17 cellular contexts compared by ENCODE assay signal in the genomic region with DNA sequence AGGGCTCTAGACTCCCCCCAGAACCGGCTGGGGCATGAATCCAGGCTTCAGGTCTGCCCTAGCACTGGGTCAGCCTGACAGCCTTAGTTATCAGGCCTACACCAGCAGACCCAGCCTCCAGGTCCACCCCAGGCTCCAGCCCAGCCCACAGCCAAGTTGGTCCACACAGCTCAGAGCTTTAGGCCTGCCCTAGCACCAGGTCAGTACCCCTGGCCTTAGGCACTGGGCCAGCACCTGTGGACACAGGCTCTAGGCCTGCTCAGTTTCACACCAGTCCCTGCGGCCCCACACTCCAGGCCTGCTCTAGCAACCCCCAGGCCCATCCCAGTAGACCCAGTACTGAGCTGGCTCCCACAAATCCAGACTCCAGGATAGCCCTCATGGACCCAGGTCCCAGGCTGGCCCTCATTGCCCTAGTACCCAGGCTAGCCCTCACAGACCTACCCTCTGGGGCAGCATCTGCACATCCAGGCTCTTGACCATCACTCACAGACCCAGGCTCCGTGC. TPM values are rescaled to one million over a fixed set of nuclear protein-coding genes. Genes with fewer than 3 reads are reported as not detected.
DNase-seq lines count a peak whose midpoint lies in the region; ATAC-seq, FAIRE-seq and TF ChIP-seq lines count a peak whose summit lies in the region.
"Had no signal": no experiment of that assay in that cellular context is flagged by ENCODE, and none has a peak within 500 bp of the region (broad histone marks: within the 10 kb centered on the region; RNA-seq: fewer than 3 reads in every experiment).

No MANE protein-coding gene starts in this region.

- 0 out of 4 replicates have a peak, but pooled peaks cover 0 to 3% of the 10 kb centered on the region in 2 experiments for H3K9me3 ChIP-seq in H1 (ENCODE audit: insufficient read depth in 2 of 2, low read depth in 1 of 2, low read length in 1 of 2)
- peaks cover 19% of the 10 kb centered on the region for H3K9me3 ChIP-seq in mesenchymal stem cell (ENCODE audit: control insufficient read depth, low read length)
- no peaks in the 10 kb centered on the region for H3K9me3 ChIP-seq in thyroid gland
- H3K9me3 ChIP-seq in neural progenitor cell (ENCODE audit: low read depth) = peaks cover 5% of the 10 kb centered on the region

- H3K4me3 ChIP-seq in H1 (ENCODE audit: extremely low read depth in 1 of 4, insufficient read depth in 2 of 4, low read depth in 3 of 4, low read length in 4 of 4) (no peak overlapping the region), mesenchymal stem cell (ENCODE audit: insufficient read depth in 1 of 2, low read depth in 1 of 2, low read length in 2 of 2) (no peak overlapping the region), thyroid gland (replicated peaks in 1 of 3) (no peak overlapping the region), neural progenitor cell (no peak overlapping the region)
- H3K4me3 ChIP-seq: BLaER1 treated with 17β-estradiol and CSF1 and Interleukin-3, amounts not matched to agents 10 nM and 100 nM; GM23248 had no signal

- H3K23me2 ChIP-seq in H1 (ENCODE audit: low read depth, low read length) = no peaks in the 10 kb centered on the region; the same call in 1 of the 2 replicates

- H3K4me1 Mint-ChIP-seq in CD14-positive monocyte = peaks cover 3% of the 10 kb centered on the region
- no peaks in the 10 kb centered on the region for H3K4me1 Mint-ChIP-seq in neural progenitor cell

- FAIRE-seq in H1 (lab: Jason Lieb, UNC) = no peak
- FAIRE-seq: G401.6, GM12891 had no signal

- no peak for TF ChIP-seq EP300 in H1 (IDR thresholded peaks at IDR 0.05; ENCODE audit: borderline replicate concordance in 1 of 2, low read depth in 2 of 2, low read length in 2 of 2)

- H3K18ac ChIP-seq in H1 (ENCODE audit: extremely low read depth, low read length) (no peak overlapping the region), mesenchymal stem cell (ENCODE audit: low read depth in 1 of 2, low read length in 2 of 2) (no peak overlapping the region)

- TF ChIP-seq POLR2A in H1 (IDR thresholded peaks at IDR 0.05; ENCODE audit: control extremely low read depth in 1 of 2, low read depth in 2 of 2, low read length in 2 of 2) (no peak), thyroid gland (IDR thresholded peaks at IDR 0.05) (no peak)

- H3K27me3 ChIP-seq in H1 (replicated peaks in 1 of 4; ENCODE audit: control insufficient read depth in 3 of 4, extremely low read depth in 1 of 4, insufficient read depth in 3 of 4, low read length in 3 of 4) (no peaks in the 10 kb centered on the region), mesenchymal stem cell (ENCODE audit: control insufficient read depth in 1 of 2, insufficient read depth in 1 of 2, low read length in 2 of 2) (no peaks in the 10 kb centered on the region), thyroid gland (no peaks in the 10 kb centered on the region), neural progenitor cell (no peaks in the 10 kb centered on the region)
- H3K27me3 ChIP-seq: BLaER1 treated with 17β-estradiol and CSF1 and Interleukin-3, amounts not matched to agents 10 nM and 100 nM had no signal

- no peak overlapping the region for H4K91ac ChIP-seq in H1 (replicated peaks; ENCODE audit: insufficient read length, low read length)
- no peak overlapping the region for H4K91ac ChIP-seq in mesenchymal stem cell (ENCODE audit: low read length)

- H3K79me1 ChIP-seq in H1 (ENCODE audit: low read depth, low read length) = peaks cover 6% of the 10 kb centered on the region
- peaks cover 23% of the 10 kb centered on the region for H3K79me1 ChIP-seq in mesenchymal stem cell (replicated peaks; ENCODE audit: low read length, poor library complexity, severe bottlenecking)

- H3K4ac ChIP-seq in H1 (replicated peaks; ENCODE audit: insufficient read length, low read depth, low read length) = no peak overlapping the region
- H3K4ac ChIP-seq in mesenchymal stem cell (ENCODE audit: low read depth in 1 of 2, low read length in 2 of 2) = no peak overlapping the region

- no peak overlapping the region for H3K23ac ChIP-seq in H1 (ENCODE audit: insufficient read length)
- H3K23ac ChIP-seq in mesenchymal stem cell (ENCODE audit: low read length in 2 of 2) = peak overlapping the region in 1 of 2 experiments; percentile 57

- TF ChIP-seq RAD21 in H1 (IDR thresholded peaks at IDR 0.05 in 1 of 2, conservative IDR thresholded peaks at IDR 0.05 in 1 of 2; ENCODE audit: low read depth in 2 of 2, low read length in 2 of 2) = no peak

- CTCF ChIA-PET in H1 (lab: Charles Lee; ENCODE audit: partially characterized antibody) = no interaction called here

- POLR2A ChIA-PET in H1 (lab: Charles Lee; ENCODE audit: partially characterized antibody) = no interaction called here

- H2BK15ac ChIP-seq in H1 (ENCODE audit: low read length) (no peak overlapping the region), mesenchymal stem cell (ENCODE audit: low read depth, poor library complexity, severe bottlenecking) (peak overlapping the region; percentile 3)

- H2AK5ac ChIP-seq in H1 (ENCODE audit: low read depth, low read length) (peak overlapping the region; percentile 75; the same call in 1 of the 2 replicates), mesenchymal stem cell (ENCODE audit: low read length, severe bottlenecking) (no peak overlapping the region)

- ATAC-seq in HG03439 (IDR thresholded peaks at IDR 0.05; ENCODE audit: unreplicated experiment) = no peak

- H2BK5ac ChIP-seq in H1 (ENCODE audit: low read depth, low read length) (no peak overlapping the region), mesenchymal stem cell (ENCODE audit: low read depth, low read length, poor library complexity, severe bottlenecking) (no peak overlapping the region)

- intact Hi-C loops in CD14-positive monocyte (cut with micrococcal nuclease) = no loop called here
- intact Hi-C loops in thyroid gland (cut with DNase I) = no loop called here

- H3K4me3 Mint-ChIP-seq in CD14-positive monocyte (no peak overlapping the region), neural progenitor cell (no peak overlapping the region)
- H3K4me3 Mint-ChIP-seq: CD4-positive, alpha-beta T cell had no signal

- H3K27ac Mint-ChIP-seq in CD14-positive monocyte = peak overlapping the region in 4 of 7 donors; percentile 42 to 81 (median 57)
- no peak overlapping the region for H3K27ac Mint-ChIP-seq in neural progenitor cell
- H3K27ac Mint-ChIP-seq: CD4-positive, alpha-beta T cell had no signal

- H3K36me3 ChIP-seq in H1 (ENCODE audit: control insufficient read depth in 2 of 4, insufficient read depth in 4 of 4, low read length in 3 of 4) = no peaks in the 10 kb centered on the region; a peak in 1 of 8 replicates
- peaks cover 3 to 10% of the 10 kb centered on the region in 2 experiments for H3K36me3 ChIP-seq in mesenchymal stem cell (ENCODE audit: control insufficient read depth in 1 of 2, insufficient read depth in 2 of 2, low read depth in 1 of 2, low read length in 2 of 2)
- no peaks in the 10 kb centered on the region for H3K36me3 ChIP-seq in thyroid gland
- H3K36me3 ChIP-seq in neural progenitor cell = no peaks in the 10 kb centered on the region

- H3K4me1 ChIP-seq in H1 (replicated peaks in 1 of 4; ENCODE audit: control insufficient read depth in 3 of 4, insufficient read depth in 4 of 4, low read length in 3 of 4) = 0 out of 7 replicates have a peak, but pooled peaks cover 0 to 4% (median 0%) of the 10 kb centered on the region in 4 experiments
- H3K4me1 ChIP-seq in mesenchymal stem cell (ENCODE audit: control insufficient read depth, insufficient read depth, low read depth, low read length) = no peaks in the 10 kb centered on the region
- peaks cover 25 to 35% of the 10 kb centered on the region in 2 donors for H3K4me1 ChIP-seq in thyroid gland
- no peaks in the 10 kb centered on the region for H3K4me1 ChIP-seq in neural progenitor cell

- 94% methylated on average over 3 of the region's 3 CpGs; no CpG with 5 or more reads in 1 of the 2 experiments for WGBS in H1 (ENCODE audit: extremely low coverage in 1 of 2, insufficient coverage in 1 of 2, insufficient read length in 1 of 2, insufficient replicate concordance in 2 of 2, low coverage in 1 of 2, low lambda C conversion rate in 2 of 2, missing lambda C conversion rate in 1 of 2), 2 experiments
- WGBS in mesenchymal stem cell = 99% methylated on average over 3 of the region's 3 CpGs
- 100% methylated on average over 2 to 3 of the region's 3 CpGs for WGBS in thyroid gland, 2 donors

- H3K27ac ChIP-seq in H1 (ENCODE audit: low read depth, low read length) (no peak overlapping the region; the same call in 1 of the 2 replicates), mesenchymal stem cell (ENCODE audit: low read length, poor library complexity, severe bottlenecking) (no peak overlapping the region), thyroid gland (peak overlapping the region in 2 of 3 donors; percentile 67 to 80), neural progenitor cell (no peak overlapping the region)
- H3K27ac ChIP-seq: BLaER1 treated with 17β-estradiol and CSF1 and Interleukin-3, amounts not matched to agents 10 nM and 100 nM; GM23248 had no signal

- no peak overlapping the region for H4K5ac ChIP-seq in H1 (ENCODE audit: insufficient read length, low read depth, low read length)

- H4K20me1 ChIP-seq in H1 (replicated peaks in 1 of 2; ENCODE audit: control insufficient read depth in 1 of 2, insufficient read depth in 2 of 2, low read length in 2 of 2) (no peaks in the 10 kb centered on the region), neural progenitor cell (ENCODE audit: low read depth) (no peaks in the 10 kb centered on the region)

- H3K9me3 Mint-ChIP-seq in CD14-positive monocyte (peaks cover 7 to 18% (median 14%) of the 10 kb centered on the region in 7 donors), neural progenitor cell (peaks cover 13% of the 10 kb centered on the region)

- H3K4me2 ChIP-seq in H1 (ENCODE audit: insufficient read depth in 1 of 2, low read depth in 2 of 2, low read length in 2 of 2) (no peak overlapping the region), mesenchymal stem cell (ENCODE audit: low read length, poor library complexity, severe bottlenecking) (no peak overlapping the region), neural progenitor cell (no peak overlapping the region)
- H3K4me2 ChIP-seq: BLaER1 treated with 17β-estradiol and CSF1 and Interleukin-3, amounts not matched to agents 10 nM and 100 nM had no signal

- H3F3A ChIP-seq in neural progenitor cell (ENCODE audit: low read depth) = no peaks in the 10 kb centered on the region

- H2BK20ac ChIP-seq in H1 (ENCODE audit: low read length) = no peak overlapping the region

- H3K27me3 Mint-ChIP-seq in CD14-positive monocyte (ENCODE audit: low read depth in 3 of 3) (no peaks in the 10 kb centered on the region), neural progenitor cell (ENCODE audit: insufficient read depth, low read depth) (no peaks in the 10 kb centered on the region)
- H3K27me3 Mint-ChIP-seq: CD4-positive, alpha-beta T cell had no signal

- H3K9ac ChIP-seq in H1 (replicated peaks in 1 of 4; ENCODE audit: extremely low read depth in 1 of 4, low read depth in 3 of 4, low read length in 3 of 4) (no peak overlapping the region), mesenchymal stem cell (ENCODE audit: low read length) (no peak overlapping the region), neural progenitor cell (no peak overlapping the region)
- H3K9ac ChIP-seq: BLaER1 treated with 17β-estradiol and CSF1 and Interleukin-3, amounts not matched to agents 10 nM and 100 nM; GM23248 had no signal

- no peaks in the 10 kb centered on the region for H3K79me2 ChIP-seq in H1 (ENCODE audit: control insufficient read depth in 1 of 2, insufficient read depth in 2 of 2, low read length in 2 of 2)
- H3K79me2 ChIP-seq in neural progenitor cell (ENCODE audit: low read depth) = no peaks in the 10 kb centered on the region

- H4K8ac ChIP-seq in H1 (ENCODE audit: extremely low read depth, insufficient read depth, low read length) (no peak overlapping the region; the same call in 1 of the 2 replicates), mesenchymal stem cell (ENCODE audit: low read length) (no peak overlapping the region)

- no peak for TF ChIP-seq CTCF in CD14-positive monocyte (IDR thresholded peaks at IDR 0.05)
- no peak for TF ChIP-seq CTCF in H1 (IDR thresholded peaks at IDR 0.05; ENCODE audit: control extremely low read depth in 1 of 3, insufficient read depth in 1 of 3, low read depth in 1 of 3, low read length in 3 of 3)
- no peak for TF ChIP-seq CTCF in thyroid gland (IDR thresholded peaks at IDR 0.05)
- TF ChIP-seq CTCF in neural progenitor cell (IDR thresholded peaks at IDR 0.05) = no peak

- H2BK12ac ChIP-seq in H1 (ENCODE audit: low read depth, low read length) = 0 out of 2 replicates have a peak overlapping the region, but pooled peaks have one; percentile 27
- peak overlapping the region in 1 of 2 experiments; percentile 21 for H2BK12ac ChIP-seq in mesenchymal stem cell (ENCODE audit: low read length in 2 of 2)

- H3K14ac ChIP-seq in H1 (ENCODE audit: insufficient read length) (no peak overlapping the region), mesenchymal stem cell (ENCODE audit: low read length in 2 of 2) (peak overlapping the region in 1 of 2 experiments; percentile 27)

- H3K36me3 Mint-ChIP-seq in CD14-positive monocyte (peaks cover 28 to 56% of the 10 kb centered on the region in 2 donors), neural progenitor cell (peaks cover 2% of the 10 kb centered on the region)

- H2BK120ac ChIP-seq in H1 (replicated peaks; ENCODE audit: low read depth, low read length) (no peak overlapping the region), mesenchymal stem cell (ENCODE audit: low read depth, low read length) (no peak overlapping the region)

- no peak overlapping the region for H3K56ac ChIP-seq in H1 (replicated peaks; ENCODE audit: insufficient read length, low read depth, low read length)

- DNase-seq in CD14-positive monocyte (ENCODE audit: low spot score) (no peak), H1 (ENCODE audit: low read depth in 1 of 2, low spot score in 2 of 2) (no peak), mesenchymal stem cell (no peak), thyroid gland (no peak), neural progenitor cell (ENCODE audit: low spot score) (no peak), D341Med (ENCODE audit: low spot score) (no peak)
- DNase-seq: ACHN; Calu3; CD4-positive, alpha-beta T cell; DMS79 treated with DMSO at 0.1 percent for 48 hours; EL; GM23248; H7 had no signal

- H2AFZ ChIP-seq in H1 (ENCODE audit: low read length) = no peak overlapping the region
- no peak overlapping the region for H2AFZ ChIP-seq in mesenchymal stem cell (ENCODE audit: low read depth, low read length)
- H2AFZ ChIP-seq in neural progenitor cell (replicated peaks) = no peak overlapping the region
- H2AFZ ChIP-seq: GM23248 had no signal

RNA-seq across cellular contexts. Expression of a gene that starts 52.7 kb away (rescaled TPM):
- polyA plus RNA-seq in CD14-positive monocyte (10 to 100 TPM; 15.8 to 17.7 TPM), H1 (2011; rRNA removed) (10.1 and 10.7 TPM in 2 replicates)
- 24.0 and 28.1 TPM in 2 replicates for total RNA-seq in H1 (2021; fragmentation: NEBNext Ultra II Directional; extraction: Animal tissue kit (Norgen Biotek cat#: 25700))
- polyA plus RNA-seq in H1 (2011; cell fraction: cytosol; rRNA removed) = 11.6 TPM
- polyA plus RNA-seq in H1 (2011; cell fraction: nucleus; rRNA removed) = 25.9 TPM
- polyA plus RNA-seq in H1 (2012, experiment 1 of 2) = 14.3 to 16.7 TPM (median 15.9 TPM) in 4 replicates
- polyA plus RNA-seq in H1 (2012, experiment 2 of 2) = 10.5 TPM
- 11.5 TPM for polyA plus RNA-seq in H1 (2013, experiment 1 of 2)
- polyA plus RNA-seq in H1 (2013, experiment 2 of 2) = 11.2 TPM
- 58.8 and 81.3 TPM in 2 replicates for polyA minus RNA-seq in H1 (2011; rRNA and poly(A)+ RNA removed)
- 16.9 TPM for polyA minus RNA-seq in H1 (2011; cell fraction: cytosol; rRNA and poly(A)+ RNA removed)
- 37.0 TPM for polyA minus RNA-seq in H1 (2011; cell fraction: nucleus; rRNA and poly(A)+ RNA removed)
- 8.7 TPM for polyA plus RNA-seq in mesenchymal stem cell (2013, experiment 1 of 2)
- 8.5 TPM for polyA plus RNA-seq in mesenchymal stem cell (2013, experiment 2 of 2)
- total RNA-seq in thyroid gland (10 to 100 TPM; 22.6 to 61.2 (median 43.3) TPM), neural progenitor cell (ENCODE audit: low replicate concordance) (22.5 and 27.5 TPM in 2 replicates)

Comparison
In these comparisons a context has a peak if more than half of its experiments do, and no peak if none do; other contexts are left out.
1. H3K27ac ChIP-seq: peak in thyroid gland (2 of 3); none in H1 (single experiment), mesenchymal stem cell (single experiment) and neural progenitor cell (single experiment).